Comparison of ENCODE assay signal across 18 cellular contexts in genomic region chr3:14606663-14607339, GRCh38. TPM values are rescaled to one million over a fixed set of nuclear protein-coding genes. Genes with fewer than 3 reads are reported as not detected.
A peak's percentile ranks its signal among the peaks of the same experiment; 100 is the strongest.
DNase-seq lines count a peak whose midpoint lies in the region; ATAC-seq and TF ChIP-seq lines count a peak whose summit lies in the region.
"Had no signal": no experiment of that assay in that cellular context is flagged by ENCODE, and none has a peak within 500 bp of the region (broad histone marks: within the 10 kb centered on the region; RNA-seq: fewer than 3 reads in every experiment).

No MANE protein-coding gene starts in this region.

- DNase-seq in Right ventricle myocardium inferior (ENCODE audit: missing footprints) (no peak), cardiac septum (ENCODE audit: low spot score) (no peak), amniotic epithelial cell (ENCODE audit: low read depth) (peak; percentile 59), left cardiac atrium (no peak), dorsolateral prefrontal cortex (no peak), iPS-NIHi11 (ENCODE audit: low spot score) (no peak), NCI-H1930 (lab: John Stamatoyannopoulos, UW) (no peak)
- no peak for DNase-seq in stimulated activated naive CD4-positive, alpha-beta T cell (lab: John Stamatoyannopoulos, UW)
- DNase-seq: 8988T; Caco-2; DMS53; NCI-H1436 treated with DMSO at 0.1 percent for 48 hours; NCI-H2081 treated with DMSO at 0.1 percent for 48 hours; NCI-H2227 treated with DMSO at 0.1 percent for 48 hours; NK-92 treated with Interleukin-12 subunit alpha and Interleukin-12 subunit beta, amount 100 ng/mL, for 24 hours; OCI-M1; SK-N-SH had no signal

- H3K27ac ChIP-seq in dorsolateral prefrontal cortex = no peak overlapping the region

- intact Hi-C loops in Right ventricle myocardium inferior (cut with DNase I) (no loop called here), cardiac septum (cut with DNase I) (loop anchor here (5.0 kb wide), 1 partner anchor 100 kb away; no protein-coding TSS in a partner anchor), left cardiac atrium (cut with DNase I) (no loop called here), dorsolateral prefrontal cortex (cut with DNase I) (no loop called here)

- ATAC-seq in Right ventricle myocardium inferior = peak; percentile 77
- peak; percentile 44 to 66 for ATAC-seq in left cardiac atrium
- ATAC-seq: GM12878 had no signal

- TF ChIP-seq CTCF in dorsolateral prefrontal cortex (IDR thresholded peaks at IDR 0.05 in 54 of 56, conservative IDR thresholded peaks at IDR 0.05 in 2 of 56; ENCODE audit: low read depth in 1 of 56, partially characterized antibody in 56 of 56) = no peak

- H3K4me3 ChIP-seq in dorsolateral prefrontal cortex = no peak overlapping the region
- H3K4me3 ChIP-seq: GM12878 had no signal

- H3K27me3 ChIP-seq in dorsolateral prefrontal cortex = peaks cover 0 to 31% (median 12%) of the 10 kb centered on the region in 45 donors

RNA-seq across cellular contexts. Expression of gene CCDC174, which starts 44.8 kb away (rescaled TPM):
- total RNA-seq in Right ventricle myocardium inferior (9.7 TPM), cardiac septum (14.7 TPM), left cardiac atrium (10 to 100 TPM; 12.0 to 13.0 TPM), dorsolateral prefrontal cortex (10 to 100 TPM; 15.8 to 38.0 (median 23.4) TPM)
